19 cellular contexts compared by ENCODE assay signal in genomic region chr17:38562215-38562569, GRCh38.
"Had no signal": no experiment of that assay in that cellular context is flagged by ENCODE, and none has a peak within 500 bp of the region (broad histone marks: within the 10 kb centered on the region; RNA-seq: fewer than 3 reads in every experiment).

No MANE protein-coding gene starts in this region.

- H3K9me3 Mint-ChIP-seq: nephron; stimulated activated effector memory CD8-positive, alpha-beta T cell treated with anti-CD3 and anti-CD28 coated beads, Interleukin-12 subunit alpha, Interleukin-12 subunit beta, amount 100 ng/mL, for 72 hours had no signal

- DNase-seq: activated CD4-positive, CD25-positive, alpha-beta regulatory T cell treated with anti-CD3 and anti-CD28 coated beads, Interleukin-2, amount 50 U/mL, for 72 hours; activated CD8-positive, alpha-beta memory T cell treated with anti-CD3 and anti-CD28 coated beads for 24 hours; anterior cingulate cortex; brain microvascular endothelial cell; cortex of kidney; effector CD8-positive, alpha-beta T cell; foreskin fibroblast; kidney glomerular epithelial cell; left ventricle myocardium superior; SK-N-SH; stimulated activated CD4-positive, alpha-beta T cell treated with anti-CD3 and anti-CD28 coated beads, Interleukin-1b, Interleukin-23, amount 100 ng/mL, for 48 hours; T-helper 1 cell; T1000 had no signal

- H3K27ac Mint-ChIP-seq: nephron; stimulated activated effector memory CD8-positive, alpha-beta T cell treated with anti-CD3 and anti-CD28 coated beads, Interleukin-12 subunit alpha, Interleukin-12 subunit beta, amount 100 ng/mL, for 72 hours had no signal

- ATAC-seq: left ventricle myocardium superior; sciatic nerve; stimulated activated effector memory CD8-positive, alpha-beta T cell treated with anti-CD3 and anti-CD28 coated beads, Interleukin-12 subunit alpha, Interleukin-12 subunit beta, amount 100 ng/mL, for 72 hours had no signal

- H3K9me3 ChIP-seq: prostate gland, SK-N-SH, tibial nerve, vagina had no signal

- H3K4me3 Mint-ChIP-seq: nephron; stimulated activated effector memory CD8-positive, alpha-beta T cell treated with anti-CD3 and anti-CD28 coated beads, Interleukin-12 subunit alpha, Interleukin-12 subunit beta, amount 100 ng/mL, for 72 hours had no signal

- H3K27ac ChIP-seq: brain microvascular endothelial cell, prostate gland, tibial nerve, vagina had no signal

- H3K36me3 ChIP-seq: brain microvascular endothelial cell, prostate gland, tibial nerve, vagina had no signal

- H3K4me3 ChIP-seq: prostate gland, tibial nerve, vagina had no signal

- H3K4me2 ChIP-seq: SK-N-SH had no signal

- H3K9ac ChIP-seq: SK-N-SH had no signal
